Comparison of ENCODE assay signal across 23 cellular contexts in the genomic region with DNA sequence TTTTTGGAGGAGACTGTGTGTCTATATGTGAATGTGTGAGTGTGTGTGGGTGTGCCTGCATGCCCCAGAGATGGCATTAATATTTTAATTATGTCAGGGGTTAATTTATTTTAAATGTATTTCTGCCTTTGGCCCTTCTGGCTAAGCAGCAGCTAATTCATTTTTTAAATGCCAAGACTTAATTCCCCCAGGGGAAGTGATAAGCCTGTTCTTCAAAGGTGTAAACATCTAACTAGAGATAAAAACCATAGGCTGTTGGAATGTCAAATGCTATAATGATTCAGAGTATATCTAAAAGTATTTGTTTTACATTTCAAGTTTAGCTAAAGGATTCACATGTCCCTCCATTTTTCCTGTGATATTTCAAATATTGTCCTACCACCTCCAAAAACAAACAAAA.
"Had no signal": no experiment of that assay in that cellular context is flagged by ENCODE, and none has a peak within 500 bp of the region (broad histone marks: within the 10 kb centered on the region; RNA-seq: fewer than 3 reads in every experiment).

No MANE protein-coding gene starts in this region.

- H3K27me3 Mint-ChIP-seq: effector memory CD8-positive, alpha-beta T cell had no signal

- H3K4me3 ChIP-seq: colonic mucosa, esophagus squamous epithelium, gastroesophageal sphincter, heart left ventricle, hepatocyte, left lung, lower lobe of right lung had no signal

- H3K4me3 Mint-ChIP-seq: dendritic cell treated with granulocyte-macrophage colony-stimulating factor and Interleukin-4, amounts not matched to agents 40 ng/mL and 50 ng/mL, for 4 days; effector memory CD8-positive, alpha-beta T cell; endodermal cell; immature natural killer cell; naive thymus-derived CD4-positive, alpha-beta T cell had no signal

- H3K4me1 ChIP-seq: colonic mucosa, esophagus squamous epithelium, gastroesophageal sphincter, heart left ventricle, left lung, lower lobe of right lung had no signal

- H3K9me3 Mint-ChIP-seq: dendritic cell treated with granulocyte-macrophage colony-stimulating factor and Interleukin-4, amounts not matched to agents 40 ng/mL and 50 ng/mL, for 4 days; effector memory CD8-positive, alpha-beta T cell; immature natural killer cell had no signal

- H3K4me2 ChIP-seq: hepatocyte had no signal

- H3K27me3 ChIP-seq: colonic mucosa, esophagus squamous epithelium, foreskin keratinocyte, gastroesophageal sphincter, heart left ventricle, hepatocyte, left lung had no signal

- DNase-seq: colonic mucosa; cortex of kidney; effector CD8-positive, alpha-beta T cell; effector memory CD8-positive, alpha-beta T cell; endodermal cell; erythroblast; esophagus squamous epithelium; foreskin keratinocyte; heart left ventricle; hypothalamus; immature natural killer cell; islet precursor cell; left cardiac atrium; left lung; left ventricle myocardium superior; lower lobe of right lung; mesendoderm; midbrain; naive thymus-derived CD4-positive, alpha-beta T cell had no signal

- H3K79me2 ChIP-seq: hepatocyte had no signal

- H3K27ac ChIP-seq: colonic mucosa, epithelial cell of prostate, esophagus squamous epithelium, foreskin keratinocyte, gastroesophageal sphincter, heart left ventricle, hepatocyte, left lung, lower lobe of right lung had no signal

- H3K4me1 Mint-ChIP-seq: immature natural killer cell had no signal

- H3K27ac Mint-ChIP-seq: dendritic cell treated with granulocyte-macrophage colony-stimulating factor and Interleukin-4, amounts not matched to agents 40 ng/mL and 50 ng/mL, for 4 days; effector memory CD8-positive, alpha-beta T cell; endodermal cell; immature natural killer cell; naive thymus-derived CD4-positive, alpha-beta T cell had no signal

- H3K36me3 ChIP-seq: colonic mucosa, esophagus squamous epithelium, gastroesophageal sphincter, heart left ventricle, left lung, lower lobe of right lung had no signal

- H2AFZ ChIP-seq: hepatocyte had no signal

- H3K9me3 ChIP-seq: colonic mucosa, esophagus squamous epithelium, left lung, lower lobe of right lung had no signal
